ENCODE assay signal across 1 cellular context in the genomic region with DNA sequence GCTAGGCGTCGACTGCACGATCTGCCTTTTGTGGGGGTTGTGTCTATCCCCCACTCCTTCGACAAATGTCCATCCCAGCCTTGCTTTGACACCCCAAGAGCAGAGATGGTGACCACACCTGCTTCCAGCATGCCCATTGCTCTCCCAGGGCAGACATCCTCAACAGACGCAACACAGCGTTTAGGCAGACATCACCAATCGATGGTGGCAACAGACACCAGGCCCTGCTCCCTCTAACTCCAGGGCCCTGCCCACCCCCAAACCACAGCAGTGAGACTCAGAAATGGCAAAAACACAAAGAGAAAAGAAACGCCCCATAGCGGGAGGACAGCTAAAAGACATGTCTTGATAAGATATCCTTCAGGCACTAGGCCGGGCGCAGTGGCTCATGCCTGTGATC.
TF ChIP-seq lines count a peak whose summit lies in the region.

No MANE protein-coding gene starts in this region.

TF ChIP-seq in K562, 482 proteins besides CTCF, POLR2A, EP300 and RAD21:
- no peak for TF ChIP-seq POU5F1 (IDR thresholded peaks at IDR 0.05; ENCODE audit: borderline replicate concordance, low read depth, low read length, partially characterized antibody)
- TF ChIP-seq, protein P1, sequence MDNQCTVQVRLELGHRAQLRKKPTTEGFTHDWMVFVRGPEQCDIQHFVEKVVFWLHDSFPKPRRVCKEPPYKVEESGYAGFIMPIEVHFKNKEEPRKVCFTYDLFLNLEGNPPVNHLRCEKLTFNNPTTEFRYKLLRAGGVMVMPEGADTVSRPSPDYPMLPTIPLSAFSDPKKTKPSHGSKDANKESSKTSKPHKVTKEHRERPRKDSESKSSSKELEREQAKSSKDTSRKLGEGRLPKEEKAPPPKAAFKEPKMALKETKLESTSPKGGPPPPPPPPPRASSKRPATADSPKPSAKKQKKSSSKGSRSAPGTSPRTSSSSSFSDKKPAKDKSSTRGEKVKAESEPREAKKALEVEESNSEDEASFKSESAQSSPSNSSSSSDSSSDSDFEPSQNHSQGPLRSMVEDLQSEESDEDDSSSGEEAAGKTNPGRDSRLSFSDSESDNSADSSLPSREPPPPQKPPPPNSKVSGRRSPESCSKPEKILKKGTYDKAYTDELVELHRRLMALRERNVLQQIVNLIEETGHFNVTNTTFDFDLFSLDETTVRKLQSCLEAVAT (IDR thresholded peaks at IDR 0.05) = peak in 1 of 2 experiments; percentile 67; a peak in 1 of 4 replicates
- peak; percentile 65; the same call in 1 of the 2 replicates for TF ChIP-seq ZBTB17 (CRISPR knock-in tag; IDR thresholded peaks at IDR 0.05)
- TF ChIP-seq CTCFL (IDR thresholded peaks at IDR 0.05; ENCODE audit: borderline replicate concordance, insufficient read depth, low read depth, low read length, poor library complexity, severe bottlenecking) = no peak
